Comparison of ENCODE assay signal across 18 cellular contexts in the genomic region with DNA sequence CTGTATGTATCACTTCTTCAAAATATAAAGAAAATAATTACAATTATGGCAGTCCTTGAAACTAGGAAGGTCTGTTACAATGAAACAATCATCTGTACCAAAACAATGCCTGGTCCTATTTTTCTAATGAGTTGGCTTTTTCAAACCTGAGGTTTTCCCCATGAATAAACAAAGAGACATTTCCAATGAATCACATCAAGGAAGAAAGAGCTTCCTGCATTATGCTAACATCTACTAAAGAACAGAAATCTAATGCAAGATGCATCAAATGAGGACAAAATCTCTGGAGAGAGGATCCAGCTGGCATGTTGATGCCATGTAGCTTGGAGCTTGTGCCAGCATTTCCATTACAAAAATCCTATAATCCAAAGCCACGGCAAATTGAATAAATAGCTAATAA. TPM values are rescaled to one million over a fixed set of nuclear protein-coding genes. Genes with fewer than 3 reads are reported as not detected.
DNase-seq lines count a peak whose midpoint lies in the region; TF ChIP-seq lines count a peak whose summit lies in the region.
"Had no signal": no experiment of that assay in that cellular context is flagged by ENCODE, and none has a peak within 500 bp of the region (broad histone marks: within the 10 kb centered on the region; RNA-seq: fewer than 3 reads in every experiment).

No MANE protein-coding gene starts in this region.

- H3K4me1 ChIP-seq in mammary epithelial cell (ENCODE audit: insufficient read depth, low read length) (peaks cover 9% of the 10 kb centered on the region), smooth muscle cell (ENCODE audit: low read depth) (peaks cover 22% of the 10 kb centered on the region), Karpas-422 (ENCODE audit: low read length) (peaks cover 41% of the 10 kb centered on the region)

- H3K79me2 ChIP-seq in mammary epithelial cell (ENCODE audit: insufficient read depth, low read length) (no peaks in the 10 kb centered on the region), smooth muscle cell (ENCODE audit: low read depth) (no peaks in the 10 kb centered on the region), Karpas-422 (ENCODE audit: low read length) (peaks cover 20% of the 10 kb centered on the region; the same call in 1 of the 2 replicates)

- H2AFZ ChIP-seq in mammary epithelial cell (ENCODE audit: low read depth, low read length) (no peak overlapping the region), smooth muscle cell (ENCODE audit: low read depth) (no peak overlapping the region), Karpas-422 (ENCODE audit: low read length) (no peak overlapping the region)

- dilution Hi-C loops in mammary epithelial cell (cut with HindIII; ENCODE audit: low sequenced_read_pairs), result no loop called here

- BruUV-seq in mammary epithelial cell (replicated peaks; lab: Mats Ljungman, UMichigan) (no TSS peak), MCF 10A (replicated peaks; lab: Mats Ljungman, UMichigan) (no TSS peak)

- H3K4me1 Mint-ChIP-seq in MCF 10A (ENCODE audit: insufficient read depth, unreplicated experiment), result peaks cover 6% of the 10 kb centered on the region

- no peak overlapping the region for H3K4me2 ChIP-seq in mammary epithelial cell (ENCODE audit: insufficient read depth, low read depth, low read length)
- H3K4me2 ChIP-seq in smooth muscle cell, result peak overlapping the region; percentile 15
- H3K4me2 ChIP-seq in Karpas-422 (ENCODE audit: low read depth, low read length, poor library complexity, severe bottlenecking), result no peak overlapping the region

- H3K9me2 ChIP-seq in Karpas-422 (replicated peaks; ENCODE audit: insufficient read depth, low read length), result no peaks in the 10 kb centered on the region

- CTCF ChIA-PET in mammary epithelial cell (lab: Charles Lee; ENCODE audit: low non-redundant PET) (no interaction called here), MCF 10A (lab: Yijun Ruan, JAX) (interaction anchor here (0.5 to 3.0 kb wide), 4 partner anchors 23 to 285 kb away, joined by 3 to 19 read pairs (median 5); no protein-coding TSS in a partner anchor)

- 100% methylated on average over 1 of the region's 1 CpG for WGBS in mammary epithelial cell (ENCODE audit: low coverage, missing lambda C conversion rate)
- 97% methylated on average over 1 of the region's 1 CpG for WGBS in smooth muscle cell (ENCODE audit: low lambda C conversion rate)

- H3K36me3 ChIP-seq in mammary epithelial cell (ENCODE audit: insufficient read depth, low read length) (peaks cover 5% of the 10 kb centered on the region), smooth muscle cell (ENCODE audit: low read depth) (no peaks in the 10 kb centered on the region), Karpas-422 (ENCODE audit: insufficient read depth, low read length) (peaks cover 25% of the 10 kb centered on the region)

- intact Hi-C loops in mammary epithelial cell (cut with micrococcal nuclease), result no loop called here
- intact Hi-C loops in MCF 10A (cut with micrococcal nuclease), result no loop called here

- H3K4me3 ChIP-seq in mammary epithelial cell (replicated peaks in 1 of 3; ENCODE audit: insufficient read depth in 1 of 3, low read depth in 2 of 3, low read length in 3 of 3), result no peak overlapping the region
- H3K4me3 ChIP-seq in astrocyte of the spinal cord (ENCODE audit: low read depth, low read length), result no peak overlapping the region
- H3K4me3 ChIP-seq in fibroblast of villous mesenchyme (ENCODE audit: low read depth, low read length), result no peak overlapping the region
- H3K4me3 ChIP-seq in smooth muscle cell, result no peak overlapping the region
- H3K4me3 ChIP-seq in Karpas-422 (ENCODE audit: low read length), result no peak overlapping the region

- TF ChIP-seq CTCF in mammary epithelial cell (conservative IDR thresholded peaks at IDR 0.05 in 1 of 2, IDR thresholded peaks at IDR 0.05 in 1 of 2; ENCODE audit: extremely low read depth in 1 of 2, insufficient read depth in 1 of 2, low read depth in 1 of 2, low read length in 2 of 2) (no peak), MCF 10A (IDR thresholded peaks at IDR 0.05; ENCODE audit: unreplicated experiment) (no peak), astrocyte of the spinal cord (IDR thresholded peaks at IDR 0.05; ENCODE audit: low read depth, low read length) (no peak), fibroblast of villous mesenchyme (IDR thresholded peaks at IDR 0.05; ENCODE audit: insufficient read depth, low read depth, low read length) (no peak), smooth muscle cell (IDR thresholded peaks at IDR 0.05; ENCODE audit: borderline replicate concordance, insufficient read depth, poor library complexity, severe bottlenecking) (no peak)

- H3K4me3 Mint-ChIP-seq in MCF 10A (ENCODE audit: unreplicated experiment), result no peak overlapping the region
- H3K4me3 Mint-ChIP-seq: activated naive CD4-positive, alpha-beta T cell treated with anti-CD3 and anti-CD28 coated beads for 36 hours; naive thymus-derived CD8-positive, alpha-beta T cell had no signal

- peaks cover 15% of the 10 kb centered on the region for H3K36me3 Mint-ChIP-seq in MCF 10A (ENCODE audit: insufficient read depth, unreplicated experiment)

- H3K27ac ChIP-seq in mammary epithelial cell (ENCODE audit: insufficient read depth, low read depth, low read length), result no peak overlapping the region
- H3K27ac ChIP-seq in smooth muscle cell (ENCODE audit: low read depth), result peak overlapping the region; percentile 13
- no peak overlapping the region for H3K27ac ChIP-seq in Karpas-422 (ENCODE audit: low read length)

- no peak overlapping the region for H3K27ac Mint-ChIP-seq in MCF 10A (ENCODE audit: low read depth, unreplicated experiment)
- H3K27ac Mint-ChIP-seq: activated naive CD4-positive, alpha-beta T cell treated with anti-CD3 and anti-CD28 coated beads for 36 hours had no signal

- H4K20me1 ChIP-seq in mammary epithelial cell (ENCODE audit: insufficient read depth, low read length) (no peaks in the 10 kb centered on the region), smooth muscle cell (ENCODE audit: low read depth) (no peaks in the 10 kb centered on the region), Karpas-422 (ENCODE audit: insufficient read depth, low read depth, low read length) (peaks cover 54% of the 10 kb centered on the region)

- H3F3A ChIP-seq in smooth muscle cell (ENCODE audit: low read depth), result peaks cover 7% of the 10 kb centered on the region

- no peaks in the 10 kb centered on the region for H3K9me3 Mint-ChIP-seq in MCF 10A (ENCODE audit: unreplicated experiment)
- H3K9me3 Mint-ChIP-seq: activated naive CD4-positive, alpha-beta T cell treated with anti-CD3 and anti-CD28 coated beads for 36 hours; naive thymus-derived CD8-positive, alpha-beta T cell had no signal

- no peaks in the 10 kb centered on the region for H3K27me3 ChIP-seq in mammary epithelial cell (ENCODE audit: insufficient read depth, low read length)
- H3K27me3 ChIP-seq in smooth muscle cell (ENCODE audit: low read depth), result no peaks in the 10 kb centered on the region
- no peaks in the 10 kb centered on the region for H3K27me3 ChIP-seq in Karpas-422 (ENCODE audit: low read length)

- H3K9ac ChIP-seq in mammary epithelial cell (ENCODE audit: insufficient read depth, low read length) (no peak overlapping the region), smooth muscle cell (ENCODE audit: low read depth) (no peak overlapping the region), Karpas-422 (ENCODE audit: low read length) (no peak overlapping the region)

- POLR2A ChIA-PET in MCF 10A (lab: Yijun Ruan, JAX), result no interaction called here

- peak; percentile 60 for DNase-seq in mammary epithelial cell
- DNase-seq in MCF 10A (ENCODE audit: unreplicated experiment), result no peak
- DNase-seq in astrocyte of the spinal cord (ENCODE audit: low read depth, low spot score), result peak; percentile 59
- peak; percentile 26 for DNase-seq in fibroblast of villous mesenchyme (ENCODE audit: low read depth)
- DNase-seq in smooth muscle cell (lab: John Stamatoyannopoulos, UW; ENCODE audit: unreplicated experiment), result no peak
- DNase-seq in Karpas-422, result no peak
- no peak for DNase-seq in KG1 (lab: John Stamatoyannopoulos, UW)
- DNase-seq in T-helper 1 cell, result no peak
- DNase-seq: activated CD4-positive, alpha-beta T cell treated with anti-CD3 and anti-CD28 coated beads for 4 hours; activated CD8-positive, alpha-beta memory T cell treated with anti-CD3 and anti-CD28 coated beads, Interleukin-2, amount 50 U/mL, for 48 hours; activated naive CD4-positive, alpha-beta T cell treated with anti-CD3 and anti-CD28 coated beads for 36 hours; COR-L47; erythroblast; left ventricle myocardium superior; naive thymus-derived CD8-positive, alpha-beta T cell; NCI-H2029 treated with DMSO at 0.1 percent for 48 hours; NCI-H69; stimulated activated CD4-positive, alpha-beta T cell treated with anti-CD3 and anti-CD28 coated beads, Interleukin-2, amount 100 ng/mL, for 24 hours had no signal

- in situ Hi-C loops in mammary epithelial cell (cut with MboI; ENCODE audit: low sequenced_read_pairs in 2 of 2), result no loop called here
- in situ Hi-C loops in astrocyte of the spinal cord (cut with HindIII; ENCODE audit: low sequenced_read_pairs), result no loop called here

- no peaks in the 10 kb centered on the region for H3K9me3 ChIP-seq in mammary epithelial cell (replicated peaks; ENCODE audit: insufficient read depth, low read length)
- no peaks in the 10 kb centered on the region for H3K9me3 ChIP-seq in smooth muscle cell (replicated peaks; ENCODE audit: low read depth)
- no peaks in the 10 kb centered on the region for H3K9me3 ChIP-seq in Karpas-422 (ENCODE audit: low read length)

- H3K27me3 Mint-ChIP-seq in MCF 10A (ENCODE audit: insufficient read depth, unreplicated experiment), result no peaks in the 10 kb centered on the region
- H3K27me3 Mint-ChIP-seq: naive thymus-derived CD8-positive, alpha-beta T cell had no signal

RNA-seq across cellular contexts. Expression of a gene that starts 29.3 kb away (rescaled TPM):
- total RNA-seq in mammary epithelial cell, result 10 to 100 TPM; 20.7 to 40.2 TPM
- 11.9 TPM for polyA plus RNA-seq in mammary epithelial cell
- 28.2 TPM for polyA minus RNA-seq in mammary epithelial cell
- 29.2 and 33.0 TPM in 2 replicates for total RNA-seq in MCF 10A (2022)
- total RNA-seq in fibroblast of villous mesenchyme, result 29.8 and 33.2 TPM in 2 replicates
- 14.9 and 25.6 TPM in 2 replicates for total RNA-seq in smooth muscle cell
- polyA plus RNA-seq in smooth muscle cell, result 7.5 and 9.3 TPM in 2 replicates
- total RNA-seq in Karpas-422 (2014; rRNA removed; shearing (Covaris generic); ENCODE audit: low replicate concordance), result 59.4 and 85.6 TPM in 2 replicates

Comparison
In these comparisons a context has a peak if more than half of its experiments do, and no peak if none do; other contexts are left out.
1. DNase-seq: peak in mammary epithelial cell (single experiment), astrocyte of the spinal cord (single experiment) and fibroblast of villous mesenchyme (single experiment); none in MCF 10A (single experiment), smooth muscle cell (single experiment), Karpas-422 (single experiment), KG1 (single experiment) and T-helper 1 cell (0 of 5).